ENCODE assay signal across 8 cellular contexts in genomic region chr19:32580901-32581703, GRCh38. TPM values are rescaled to one million over a fixed set of nuclear protein-coding genes. Genes with fewer than 3 reads are reported as not detected.
DNase-seq lines count a peak whose midpoint lies in the region; ATAC-seq and TF ChIP-seq lines count a peak whose summit lies in the region.

A gene with protein sequence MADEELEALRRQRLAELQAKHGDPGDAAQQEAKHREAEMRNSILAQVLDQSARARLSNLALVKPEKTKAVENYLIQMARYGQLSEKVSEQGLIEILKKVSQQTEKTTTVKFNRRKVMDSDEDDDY (plus strand): TSS chr19:32581190. CDS start chr19:32581262, 72 bp downstream.

- peak within 1 kb of the TSS; percentile 89 for H3K4me2 ChIP-seq in fibroblast of lung (ENCODE audit: extremely low read depth, insufficient read depth, low read length)

- POLR2A ChIA-PET in naive thymus-derived CD4-positive, alpha-beta T cell (lab: Charles Lee) = interaction anchor here (0.6 to 3.2 kb wide), 9 partner anchors 8 to 596 kb away, joined by 3 to 12 read pairs (median 4); partner anchors contain the start of genes CEP89, DPY19L3, FAAP24 and GPATCH1

- H3K27ac ChIP-seq in fibroblast of lung (ENCODE audit: insufficient read depth, low read length) = peak within 1 kb of the TSS; percentile 85
- peak within 1 kb of the TSS; percentile 77 for H3K27ac ChIP-seq in naive thymus-derived CD4-positive, alpha-beta T cell (ENCODE audit: low read depth, low read length)

- H3K27me3 Mint-ChIP-seq in activated T-helper 17 cell treated with anti-CD3 and anti-CD28 coated beads, Interleukin-2, amount 50 U/mL, for 72 hours = no peaks in the 10 kb centered on the region
- peaks cover 0 to 20% (median 0%) of the 10 kb centered on the region in 5 donors for H3K27me3 Mint-ChIP-seq in naive thymus-derived CD4-positive, alpha-beta T cell
- no peaks in the 10 kb centered on the region for H3K27me3 Mint-ChIP-seq in stimulated activated memory B cell treated with anti-CD40 and anti-IgM and Interleukin-4, amounts not matched to agents 10 μg/mL and 1 μg/mL and 100 μg/mL, for 72 hours

- H3K36me3 ChIP-seq in fibroblast of lung (ENCODE audit: control insufficient read depth, insufficient read depth, low read length) = peaks cover 4% of the 10 kb centered on the region
- peaks cover 0 to 15% (median 5%) of the 10 kb centered on the region in 3 experiments for H3K36me3 ChIP-seq in naive thymus-derived CD4-positive, alpha-beta T cell (ENCODE audit: control insufficient read depth in 2 of 3, insufficient read depth in 3 of 3, low read length in 3 of 3)

- peaks cover 12% of the 10 kb centered on the region for H3K4me1 Mint-ChIP-seq in activated T-helper 17 cell treated with anti-CD3 and anti-CD28 coated beads, Interleukin-2, amount 50 U/mL, for 72 hours
- H3K4me1 Mint-ChIP-seq in naive thymus-derived CD4-positive, alpha-beta T cell = peaks cover 10 to 46% (median 36%) of the 10 kb centered on the region in 7 donors
- peaks cover 17% of the 10 kb centered on the region for H3K4me1 Mint-ChIP-seq in stimulated activated memory B cell treated with anti-CD40 and anti-IgM and Interleukin-4, amounts not matched to agents 10 μg/mL and 1 μg/mL and 100 μg/mL, for 72 hours

- H3K27ac Mint-ChIP-seq in activated T-helper 17 cell treated with anti-CD3 and anti-CD28 coated beads, Interleukin-2, amount 50 U/mL, for 72 hours = peak within 1 kb of the TSS; percentile 90
- peak within 1 kb of the TSS; percentile 75 to 95 (median 90) for H3K27ac Mint-ChIP-seq in naive thymus-derived CD4-positive, alpha-beta T cell
- peak within 1 kb of the TSS; percentile 85 for H3K27ac Mint-ChIP-seq in stimulated activated memory B cell treated with anti-CD40 and anti-IgM and Interleukin-4, amounts not matched to agents 10 μg/mL and 1 μg/mL and 100 μg/mL, for 72 hours

- intact Hi-C loops in naive thymus-derived CD4-positive, alpha-beta T cell (cut with micrococcal nuclease) = loop anchor here (1.0 to 10.0 kb wide), 17 partner anchors 18 to 1230 kb away; partner anchors contain the start of genes ANKRD27 (in 2 of the 2), CEP89 (in 2 of the 2), DPY19L3 (in 2 of the 2) and RGS9BP (in 2 of the 2)

- ATAC-seq in activated T-helper 17 cell treated with anti-CD3 and anti-CD28 coated beads, Interleukin-2, amount 50 U/mL, for 72 hours (replicated peaks) = peak; percentile 94
- peak; percentile 98 for ATAC-seq in naive thymus-derived CD4-positive, alpha-beta T cell
- ATAC-seq in stimulated activated memory B cell treated with anti-CD40 and anti-IgM and Interleukin-4, amounts not matched to agents 10 μg/mL and 1 μg/mL and 100 μg/mL, for 72 hours = peak; percentile 98

- H3K27me3 ChIP-seq in fibroblast of lung (ENCODE audit: control insufficient read depth, insufficient read depth, low read length) = no peaks in the 10 kb centered on the region
- H3K27me3 ChIP-seq in naive thymus-derived CD4-positive, alpha-beta T cell (ENCODE audit: control insufficient read depth in 2 of 2, insufficient read depth in 2 of 2, low read length in 2 of 2) = no peaks in the 10 kb centered on the region

- peak within 1 kb of the TSS; percentile 91 for H3K9ac ChIP-seq in fibroblast of lung (ENCODE audit: insufficient read depth, low read length)

- peak within 1 kb of the TSS; percentile 91 for H3K4me3 Mint-ChIP-seq in activated T-helper 17 cell treated with anti-CD3 and anti-CD28 coated beads, Interleukin-2, amount 50 U/mL, for 72 hours
- peak within 1 kb of the TSS; percentile 89 to 99 (median 94) for H3K4me3 Mint-ChIP-seq in naive thymus-derived CD4-positive, alpha-beta T cell
- peak within 1 kb of the TSS; percentile 91 for H3K4me3 Mint-ChIP-seq in stimulated activated memory B cell treated with anti-CD40 and anti-IgM and Interleukin-4, amounts not matched to agents 10 μg/mL and 1 μg/mL and 100 μg/mL, for 72 hours

- H4K20me1 ChIP-seq in fibroblast of lung (ENCODE audit: control insufficient read depth, extremely low read depth, insufficient read depth, low read length) = no peaks in the 10 kb centered on the region

- H3K9me3 Mint-ChIP-seq in activated T-helper 17 cell treated with anti-CD3 and anti-CD28 coated beads, Interleukin-2, amount 50 U/mL, for 72 hours = no peaks in the 10 kb centered on the region
- peaks cover 0 to under 1% (median 0%) of the 10 kb centered on the region in 11 donors for H3K9me3 Mint-ChIP-seq in naive thymus-derived CD4-positive, alpha-beta T cell
- no peaks in the 10 kb centered on the region for H3K9me3 Mint-ChIP-seq in stimulated activated memory B cell treated with anti-CD40 and anti-IgM and Interleukin-4, amounts not matched to agents 10 μg/mL and 1 μg/mL and 100 μg/mL, for 72 hours

- H3K9me3 ChIP-seq in fibroblast of lung (ENCODE audit: control insufficient read depth, insufficient read depth, low read depth, low read length) = no peaks in the 10 kb centered on the region
- no peaks in the 10 kb centered on the region for H3K9me3 ChIP-seq in naive thymus-derived CD4-positive, alpha-beta T cell (ENCODE audit: control insufficient read depth in 2 of 3, low read length in 3 of 3)

- H3K4me1 ChIP-seq in fibroblast of lung (ENCODE audit: control insufficient read depth, extremely low read depth, insufficient read depth, low read length) = no peaks in the 10 kb centered on the region
- peaks cover 13 to 19% of the 10 kb centered on the region in 2 donors for H3K4me1 ChIP-seq in naive thymus-derived CD4-positive, alpha-beta T cell (ENCODE audit: control insufficient read depth in 2 of 2, insufficient read depth in 2 of 2, low read length in 2 of 2)

- TF ChIP-seq CTCF in fibroblast of lung (conservative IDR thresholded peaks at IDR 0.05 in 1 of 2, IDR thresholded peaks at IDR 0.05 in 1 of 2; ENCODE audit: low read depth in 1 of 2, low read length in 2 of 2) = no peak

- H2AFZ ChIP-seq in fibroblast of lung (ENCODE audit: low read length) = peak within 1 kb of the TSS; percentile 97

- peaks cover 42% of the 10 kb centered on the region for H3K36me3 Mint-ChIP-seq in activated T-helper 17 cell treated with anti-CD3 and anti-CD28 coated beads, Interleukin-2, amount 50 U/mL, for 72 hours (ENCODE audit: low read depth)
- H3K36me3 Mint-ChIP-seq in naive thymus-derived CD4-positive, alpha-beta T cell = peaks cover 1 to 16% (median 10%) of the 10 kb centered on the region in 5 donors
- H3K36me3 Mint-ChIP-seq in stimulated activated memory B cell treated with anti-CD40 and anti-IgM and Interleukin-4, amounts not matched to agents 10 μg/mL and 1 μg/mL and 100 μg/mL, for 72 hours = peaks cover 13% of the 10 kb centered on the region

- CTCF ChIA-PET in naive thymus-derived CD4-positive, alpha-beta T cell (lab: Charles Lee) = interaction anchor here (0.6 to 1.1 kb wide), 2 partner anchors 18 to 22 kb away, joined by 3 read pairs; no protein-coding TSS in a partner anchor

- peak within 1 kb of the TSS; percentile 77 to 94 (median 88) for H3K4me3 ChIP-seq in fibroblast of lung (replicated peaks in 1 of 4; ENCODE audit: control extremely low read depth in 1 of 4, insufficient read depth in 1 of 4, low read depth in 3 of 4, low read length in 4 of 4)
- peak within 1 kb of the TSS; percentile 91 for H3K4me3 ChIP-seq in naive thymus-derived CD4-positive, alpha-beta T cell (ENCODE audit: low read length)

- DNase-seq in EH (ENCODE audit: low read depth) (peak; percentile 93), GOT3 (lab: John Stamatoyannopoulos, UW) (peak; percentile 81), LHCN-M2 (ENCODE audit: low read depth) (peak; percentile 90), RPMI7951 (ENCODE audit: low read depth) (peak; percentile 93), fibroblast of lung (ENCODE audit: low read depth in 2 of 2) (peak; percentile 90 to 92)
- peak; percentile 88 to 96 (median 93) for DNase-seq in naive thymus-derived CD4-positive, alpha-beta T cell

- peaks cover 21% of the 10 kb centered on the region for H3K79me2 ChIP-seq in fibroblast of lung (ENCODE audit: control insufficient read depth, insufficient read depth, low read length)

RNA-seq across cellular contexts. Expression of the gene that starts here (rescaled TPM):
- 150 and 180 TPM in 2 replicates for total RNA-seq in LHCN-M2 (2014; rRNA removed)
- 129 TPM for polyA plus RNA-seq in LHCN-M2 (2012)
- 288 and 343 TPM in 2 replicates for total RNA-seq in RPMI7951 (2014; rRNA removed; shearing (Covaris generic))
- 100 to 1,000 TPM in 1 of 2 donors, 10 to 100 TPM in 1; 81.6 to 138 TPM for total RNA-seq in activated T-helper 17 cell treated with anti-CD3 and anti-CD28 coated beads, Interleukin-2, amount 50 U/mL, for 72 hours
- total RNA-seq in fibroblast of lung = 93.7 and 107 TPM in 2 replicates
- 115 and 117 TPM in 2 replicates for polyA plus RNA-seq in fibroblast of lung
- polyA plus RNA-seq in fibroblast of lung (2012) = 176 and 203 TPM in 2 replicates
- 2.4 and 3.4 TPM in 2 replicates for polyA minus RNA-seq in fibroblast of lung (ENCODE audit: low replicate concordance)
- total RNA-seq in naive thymus-derived CD4-positive, alpha-beta T cell = 10 to 100 TPM; 19.5 to 98.0 (median 51.2) TPM
- polyA plus RNA-seq in naive thymus-derived CD4-positive, alpha-beta T cell = 100 to 1,000 TPM in 1 of 2 donors, 10 to 100 TPM in 1; 82.1 to 101 TPM

Comparison
In these comparisons a context has a peak if more than half of its experiments do, and no peak if none do; other contexts are left out.
1. Peak in every context shown above with its lines: DNase-seq, ATAC-seq, H3K4me3 ChIP-seq and H3K27ac ChIP-seq.